In the genomic region with DNA sequence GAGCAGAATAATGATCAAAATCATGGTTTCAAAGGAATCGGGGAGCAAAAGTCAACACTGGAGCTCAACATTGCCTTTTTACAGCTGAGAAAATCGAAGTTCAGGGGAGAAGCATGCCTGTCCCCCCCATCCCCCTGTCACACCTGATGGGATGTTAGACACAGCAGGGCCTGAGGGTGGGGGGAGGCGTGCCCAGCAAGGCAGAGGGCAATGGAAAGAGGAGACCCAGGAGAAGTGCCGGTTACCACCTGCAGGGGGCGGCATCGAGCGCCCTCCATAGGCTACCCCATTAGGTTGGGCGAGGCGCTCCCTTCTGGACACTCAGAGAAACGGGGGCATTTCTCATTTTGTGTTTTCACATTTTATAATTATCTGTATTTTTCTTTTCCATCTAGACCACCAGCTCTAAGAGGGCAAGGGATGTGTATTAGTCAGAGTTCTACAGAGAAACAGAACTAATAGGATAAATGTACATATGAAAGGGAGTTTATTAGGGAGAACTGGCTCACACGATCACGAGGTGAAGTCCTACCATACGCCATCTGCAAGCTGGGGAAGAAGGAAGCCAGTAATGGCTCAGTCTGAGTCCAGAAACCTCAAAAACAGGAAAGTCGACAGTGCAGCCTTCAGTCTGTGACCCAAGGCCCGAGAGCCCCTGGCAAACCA, we compare ENCODE assay signal across 8 cellular contexts.
DNase-seq lines count a peak whose midpoint lies in the region; ATAC-seq, FAIRE-seq and TF ChIP-seq lines count a peak whose summit lies in the region.

No MANE protein-coding gene starts in this region.

- no peaks in the 10 kb centered on the region for H3K9me3 Mint-ChIP-seq in stimulated activated memory B cell treated with anti-CD40 and anti-IgM and Interleukin-4, amounts not matched to agents 10 μg/mL and 1 μg/mL and 100 μg/mL, for 72 hours

- peak; percentile 40 for DNase-seq in D721Med (ENCODE audit: insufficient read length, low spot score)
- DNase-seq in NCI-H748 (lab: John Stamatoyannopoulos, UW; ENCODE audit: unreplicated experiment), result peak; percentile 76
- DNase-seq in activated T-cell treated with anti-CD3 and anti-CD28 coated beads for 4 hours, result peak; percentile 5
- DNase-seq in iPS-NIHi11 (ENCODE audit: low spot score), result peak; percentile 90
- no peak for DNase-seq in retina

- H3K36me3 Mint-ChIP-seq in stimulated activated memory B cell treated with anti-CD40 and anti-IgM and Interleukin-4, amounts not matched to agents 10 μg/mL and 1 μg/mL and 100 μg/mL, for 72 hours, result no peaks in the 10 kb centered on the region

- FAIRE-seq in D721Med (lab: Jason Lieb, UNC), result no peak

- ATAC-seq in GM18907 (IDR thresholded peaks at IDR 0.05; ENCODE audit: unreplicated experiment) (peak; percentile 98), HG03039 (IDR thresholded peaks at IDR 0.05; ENCODE audit: unreplicated experiment) (peak; percentile 100)
- ATAC-seq in stimulated activated memory B cell treated with anti-CD40 and anti-IgM and Interleukin-4, amounts not matched to agents 10 μg/mL and 1 μg/mL and 100 μg/mL, for 72 hours, result peak; percentile 72

- H3K27me3 Mint-ChIP-seq in stimulated activated memory B cell treated with anti-CD40 and anti-IgM and Interleukin-4, amounts not matched to agents 10 μg/mL and 1 μg/mL and 100 μg/mL, for 72 hours, result peaks cover 16% of the 10 kb centered on the region

- peak; percentile 90 for TF ChIP-seq CTCF in D721Med (IDR thresholded peaks at IDR 0.05; ENCODE audit: insufficient read depth, missing control alignments)

- no peaks in the 10 kb centered on the region for H3K4me1 Mint-ChIP-seq in stimulated activated memory B cell treated with anti-CD40 and anti-IgM and Interleukin-4, amounts not matched to agents 10 μg/mL and 1 μg/mL and 100 μg/mL, for 72 hours

- H3K27ac Mint-ChIP-seq in stimulated activated memory B cell treated with anti-CD40 and anti-IgM and Interleukin-4, amounts not matched to agents 10 μg/mL and 1 μg/mL and 100 μg/mL, for 72 hours, result no peak overlapping the region

- H3K4me3 Mint-ChIP-seq in stimulated activated memory B cell treated with anti-CD40 and anti-IgM and Interleukin-4, amounts not matched to agents 10 μg/mL and 1 μg/mL and 100 μg/mL, for 72 hours, result no peak overlapping the region
